ENCODE assay signal across 9 cellular contexts in the genomic region with DNA sequence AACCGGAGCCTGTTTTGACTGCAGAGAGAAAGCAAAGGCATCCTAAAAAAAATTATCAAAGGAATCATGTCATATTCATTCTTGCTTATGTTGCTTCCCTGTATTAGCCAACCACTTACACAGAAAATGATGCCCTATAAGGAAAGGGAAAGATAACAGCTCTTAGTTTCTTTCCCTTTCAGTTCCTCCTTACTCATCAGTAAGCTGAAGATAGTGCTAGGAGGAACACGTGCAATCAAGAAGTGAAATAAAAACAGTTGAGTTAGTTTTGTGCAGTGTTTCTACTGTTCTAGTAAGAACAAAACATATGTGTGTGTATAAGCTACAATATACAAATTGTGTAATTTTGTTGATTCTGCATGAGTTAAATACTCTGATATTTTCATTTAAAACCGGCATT. TPM values are rescaled to one million over a fixed set of nuclear protein-coding genes. Genes with fewer than 3 reads are reported as not detected.
DNase-seq lines count a peak whose midpoint lies in the region; ATAC-seq and TF ChIP-seq lines count a peak whose summit lies in the region.
"Had no signal": no experiment of that assay in that cellular context is flagged by ENCODE, and none has a peak within 500 bp of the region (broad histone marks: within the 10 kb centered on the region; RNA-seq: fewer than 3 reads in every experiment).

No MANE protein-coding gene starts in this region.

- H3K4me3 ChIP-seq in A673 (ENCODE audit: low read depth, low read length, poor library complexity, severe bottlenecking) = no peak overlapping the region

- no peak overlapping the region for H3K4me3 Mint-ChIP-seq in activated T-helper 17 cell treated with anti-CD3 and anti-CD28 coated beads, Interleukin-2, amount 50 U/mL, for 72 hours
- no peak overlapping the region for H3K4me3 Mint-ChIP-seq in naive thymus-derived CD8-positive, alpha-beta T cell

- DNase-seq in GM13977 (ENCODE audit: low spot score) (peak; percentile 62), A673 (ENCODE audit: low spot score) (no peak), mesenteric fat pad (ENCODE audit: low spot score) (no peak)
- DNase-seq in activated naive CD4-positive, alpha-beta T cell treated with Interleukin-2 at 50 U/mL for 16 hours = no peak
- no peak for DNase-seq in naive thymus-derived CD8-positive, alpha-beta T cell
- DNase-seq: central memory CD4-positive, alpha-beta T cell had no signal

- no peaks in the 10 kb centered on the region for H3K36me3 ChIP-seq in A673 (ENCODE audit: insufficient read depth, low read length, poor library complexity, severe bottlenecking)

- TF ChIP-seq CTCF in GM13977 (IDR thresholded peaks at IDR 0.05; ENCODE audit: extremely low read depth, insufficient read depth, missing control alignments) (no peak), A673 (conservative IDR thresholded peaks at IDR 0.05; ENCODE audit: low read depth, low read length) (no peak)

- peaks cover 12% of the 10 kb centered on the region for H3K4me1 Mint-ChIP-seq in activated T-helper 17 cell treated with anti-CD3 and anti-CD28 coated beads, Interleukin-2, amount 50 U/mL, for 72 hours
- peaks cover 4 to 23% (median 13%) of the 10 kb centered on the region in 4 donors for H3K4me1 Mint-ChIP-seq in naive thymus-derived CD8-positive, alpha-beta T cell

- no peaks in the 10 kb centered on the region for H3K27me3 ChIP-seq in A673 (replicated peaks; ENCODE audit: insufficient read depth, low read depth, low read length, poor library complexity)

- no peak overlapping the region for H3K27ac Mint-ChIP-seq in activated T-helper 17 cell treated with anti-CD3 and anti-CD28 coated beads, Interleukin-2, amount 50 U/mL, for 72 hours
- H3K27ac Mint-ChIP-seq in naive thymus-derived CD8-positive, alpha-beta T cell = no peak overlapping the region

- no TSS peak for BruUV-seq in A673 (replicated peaks; lab: Mats Ljungman, UMichigan)

- intact Hi-C loops in A673 (cut with micrococcal nuclease; ENCODE audit: unreplicated experiment) = no loop called here

- H3K9me3 ChIP-seq in A673 (ENCODE audit: low read depth, low read length, poor library complexity, severe bottlenecking) = no peaks in the 10 kb centered on the region

- H3K27me3 Mint-ChIP-seq in activated T-helper 17 cell treated with anti-CD3 and anti-CD28 coated beads, Interleukin-2, amount 50 U/mL, for 72 hours = no peaks in the 10 kb centered on the region
- H3K27me3 Mint-ChIP-seq in naive thymus-derived CD8-positive, alpha-beta T cell = peaks cover 0 to 3% (median 0%) of the 10 kb centered on the region in 5 donors

- peak; percentile 90 for ATAC-seq in GM21381 (IDR thresholded peaks at IDR 0.05; ENCODE audit: unreplicated experiment)
- peak; percentile 83 for ATAC-seq in HG03175 (IDR thresholded peaks at IDR 0.05; ENCODE audit: unreplicated experiment)
- peak; percentile 59 for ATAC-seq in activated T-helper 17 cell treated with anti-CD3 and anti-CD28 coated beads, Interleukin-2, amount 50 U/mL, for 72 hours (replicated peaks)
- no peak for ATAC-seq in naive thymus-derived CD8-positive, alpha-beta T cell

- H3K36me3 Mint-ChIP-seq in activated T-helper 17 cell treated with anti-CD3 and anti-CD28 coated beads, Interleukin-2, amount 50 U/mL, for 72 hours (ENCODE audit: low read depth) = no peaks in the 10 kb centered on the region
- no peaks in the 10 kb centered on the region for H3K36me3 Mint-ChIP-seq in naive thymus-derived CD8-positive, alpha-beta T cell

- no peaks in the 10 kb centered on the region for H3K4me1 ChIP-seq in A673 (ENCODE audit: insufficient read depth, low read length, poor library complexity, severe bottlenecking)

- H3K9me3 Mint-ChIP-seq in activated T-helper 17 cell treated with anti-CD3 and anti-CD28 coated beads, Interleukin-2, amount 50 U/mL, for 72 hours = no peaks in the 10 kb centered on the region
- H3K9me3 Mint-ChIP-seq in naive thymus-derived CD8-positive, alpha-beta T cell = no peaks in the 10 kb centered on the region

- in situ Hi-C loops in GM13977 (cut with MboI; ENCODE audit: low pct_unique_long_range_greater_than_20kb, low sequenced_read_pairs, unreplicated experiment) = no loop called here

- no peak overlapping the region for H3K27ac ChIP-seq in A673 (ENCODE audit: low read depth, low read length, poor library complexity, severe bottlenecking)

- POLR2A ChIA-PET in A673 (lab: Charles Lee; ENCODE audit: low non-redundant PET) = no interaction called here
- POLR2A ChIA-PET in naive thymus-derived CD8-positive, alpha-beta T cell (lab: Charles Lee) = no interaction called here

- CTCF ChIA-PET in A673 (lab: Charles Lee) = no interaction called here

RNA-seq across cellular contexts. Expression of gene MTF2, which starts 45.3 kb away (rescaled TPM):
- total RNA-seq in activated T-helper 17 cell treated with anti-CD3 and anti-CD28 coated beads, Interleukin-2, amount 50 U/mL, for 72 hours = 10 to 100 TPM; 50.0 to 58.5 TPM
- total RNA-seq in A673 (2021) (68.5 and 68.7 TPM in 2 replicates), mesenteric fat pad (15.8 TPM)
- 10 to 100 TPM; 43.7 to 46.3 TPM for total RNA-seq in naive thymus-derived CD8-positive, alpha-beta T cell
- polyA plus RNA-seq in naive thymus-derived CD8-positive, alpha-beta T cell = 10 to 100 TPM; 53.0 to 67.7 (median 61.0) TPM

Comparison
In these comparisons a context has a peak if more than half of its experiments do, and no peak if none do; other contexts are left out.
1. ATAC-seq: peak in GM21381 (single experiment), HG03175 (single experiment) and activated T-helper 17 cell treated with anti-CD3 and anti-CD28 coated beads, Interleukin-2, amount 50 U/mL, for 72 hours (single experiment); none in naive thymus-derived CD8-positive, alpha-beta T cell (0 of 2).